Comparison of ENCODE assay signal across 8 cellular contexts in genomic region chr1:153633747-153634665, GRCh38. TPM values are rescaled to one million over a fixed set of nuclear protein-coding genes. Genes with fewer than 3 reads are reported as not detected.
DNase-seq lines count a peak whose midpoint lies in the region; ATAC-seq and TF ChIP-seq lines count a peak whose summit lies in the region.

A gene with protein sequence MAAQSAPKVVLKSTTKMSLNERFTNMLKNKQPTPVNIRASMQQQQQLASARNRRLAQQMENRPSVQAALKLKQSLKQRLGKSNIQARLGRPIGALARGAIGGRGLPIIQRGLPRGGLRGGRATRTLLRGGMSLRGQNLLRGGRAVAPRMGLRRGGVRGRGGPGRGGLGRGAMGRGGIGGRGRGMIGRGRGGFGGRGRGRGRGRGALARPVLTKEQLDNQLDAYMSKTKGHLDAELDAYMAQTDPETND (plus strand): TSS chr1:153634066. CDS start chr1:153636589, 2,523 bp downstream.

- H3K9ac ChIP-seq in mucosa of rectum (ENCODE audit: low read depth in 1 of 2, low read length in 2 of 2), result peak within 1 kb of the TSS; percentile 100

- peak within 1 kb of the TSS; percentile 100 for H3K27ac Mint-ChIP-seq in activated T-cell treated with anti-CD3 and anti-CD28 coated beads, Interleukin-2, amount 50 U/mL, for 24 hours

- no peaks in the 10 kb centered on the region for H3K27me3 Mint-ChIP-seq in activated T-cell treated with anti-CD3 and anti-CD28 coated beads, Interleukin-2, amount 50 U/mL, for 24 hours

- H3K4me3 ChIP-seq in mucosa of rectum (ENCODE audit: low read length in 2 of 2), result peak within 1 kb of the TSS; percentile 99 to 100

- H3K9me3 Mint-ChIP-seq in activated T-cell treated with anti-CD3 and anti-CD28 coated beads, Interleukin-2, amount 50 U/mL, for 24 hours, result no peaks in the 10 kb centered on the region

- H3K4me1 ChIP-seq in mucosa of rectum (ENCODE audit: control insufficient read depth in 2 of 2, insufficient read depth in 2 of 2, low read length in 2 of 2), result peaks cover 28 to 38% of the 10 kb centered on the region in 2 donors

- H3K27me3 ChIP-seq in mucosa of rectum (ENCODE audit: control insufficient read depth in 2 of 2, insufficient read depth in 2 of 2, low read length in 2 of 2), result no peaks in the 10 kb centered on the region

- peaks cover 25% of the 10 kb centered on the region in 2 donors for H3K36me3 ChIP-seq in mucosa of rectum (ENCODE audit: control insufficient read depth in 2 of 2, insufficient read depth in 2 of 2, low read length in 2 of 2)

- H3K4me1 Mint-ChIP-seq in activated T-cell treated with anti-CD3 and anti-CD28 coated beads, Interleukin-2, amount 50 U/mL, for 24 hours (ENCODE audit: low read depth), result peaks cover 50% of the 10 kb centered on the region

- peaks cover 52% of the 10 kb centered on the region for H3K36me3 Mint-ChIP-seq in activated T-cell treated with anti-CD3 and anti-CD28 coated beads, Interleukin-2, amount 50 U/mL, for 24 hours (ENCODE audit: low read depth)

- peak; percentile 94 for TF ChIP-seq POLR2A in erythroblast (IDR thresholded peaks at IDR 0.05; ENCODE audit: low read length)

- peak within 1 kb of the TSS; percentile 98 for H3K4me3 Mint-ChIP-seq in activated T-cell treated with anti-CD3 and anti-CD28 coated beads, Interleukin-2, amount 50 U/mL, for 24 hours

- DNase-seq in DMS153 treated with DMSO at 0.1 percent for 48 hours (lab: John Stamatoyannopoulos, UW; ENCODE audit: unreplicated experiment), result peak; percentile 98
- peak; percentile 98 for DNase-seq in KBM-7
- DNase-seq in activated T-cell treated with anti-CD3 and anti-CD28 coated beads, Interleukin-2, amount 50 U/mL, for 24 hours, result peak; percentile 99
- peak; percentile 99 for DNase-seq in erythroblast (lab: John Stamatoyannopoulos, UW)
- peak; percentile 99 for DNase-seq in stimulated activated CD8-positive, alpha-beta memory T cell treated with anti-CD3 and anti-CD28 coated beads, Interleukin-4, amount 100 ng/mL, for 48 hours

- peak; percentile 83 for ATAC-seq in GM21717 (IDR thresholded peaks at IDR 0.05; ENCODE audit: unreplicated experiment)

- H3K27ac ChIP-seq in mucosa of rectum (ENCODE audit: low read depth in 2 of 2, low read length in 2 of 2), result peak within 1 kb of the TSS; percentile 100

- in situ Hi-C loops in KBM-7 (cut with MboI; ENCODE audit: low pct_unique_long_range_greater_than_20kb, low sequenced_read_pairs), result no loop called here

- H3K9me3 ChIP-seq in mucosa of rectum (ENCODE audit: control insufficient read depth in 2 of 2, low read length in 2 of 2), result no peaks in the 10 kb centered on the region

TF ChIP-seq in PFSK-1, 5 proteins besides CTCF, POLR2A, EP300 and RAD21:
- TF ChIP-seq SIN3A (IDR thresholded peaks at IDR 0.05; ENCODE audit: borderline replicate concordance, insufficient read depth, low read length) (peak; percentile 91; the same call in 1 of the 2 replicates), FOXP2 (optimal IDR thresholded peaks at IDR 0.05; ENCODE audit: borderline replicate concordance, extremely low read depth, extremely low read length, insufficient read depth) (no peak), REST (IDR thresholded peaks at IDR 0.05; ENCODE audit: insufficient read depth in 1 of 2, low read depth in 2 of 2, low read length in 2 of 2) (0 out of 4 replicates have a peak, but pooled peaks of 1 of the 2 experiments have one; percentile 7), POLR2AphosphoS5 (IDR thresholded peaks at IDR 0.05; ENCODE audit: low read depth, low read length) (peak; percentile 96), TAF1 (IDR thresholded peaks at IDR 0.05; ENCODE audit: borderline replicate concordance, insufficient read depth, low read length) (peak; percentile 90)

RNA-seq across cellular contexts. Expression of the gene that starts here (rescaled TPM):
- 85.4 TPM for polyA plus RNA-seq in PFSK-1 (2012; ENCODE audit: insufficient read length, low read depth)

Comparison
In these comparisons a context has a peak if more than half of its experiments do, and no peak if none do; other contexts are left out.
1. Peak in every context shown above with its lines: DNase-seq, ATAC-seq, H3K4me3 ChIP-seq and H3K27ac ChIP-seq.